In the genomic region with DNA sequence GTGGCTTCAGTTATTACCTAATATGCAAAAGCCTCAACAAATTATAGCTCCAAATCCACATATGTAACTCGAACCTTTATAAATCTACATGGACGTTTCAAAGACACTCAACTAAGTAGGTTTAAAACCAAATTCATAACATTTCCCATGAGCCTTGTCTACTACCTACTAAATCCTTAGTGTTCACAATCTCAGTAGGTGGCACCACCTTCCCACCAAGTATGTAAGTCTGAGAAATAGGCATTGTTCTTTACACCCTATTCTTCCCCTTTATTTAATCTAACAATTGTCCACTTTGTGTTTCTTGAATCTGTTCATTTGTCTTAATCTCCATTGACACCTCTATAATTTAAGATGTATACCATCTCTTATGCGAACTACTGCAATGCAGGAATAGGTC, we compare ENCODE assay signal across 23 cellular contexts.
"Had no signal": no experiment of that assay in that cellular context is flagged by ENCODE, and none has a peak within 500 bp of the region (broad histone marks: within the 10 kb centered on the region; RNA-seq: fewer than 3 reads in every experiment).

No MANE protein-coding gene starts in this region.

- DNase-seq: activated CD4-positive, alpha-beta T cell treated with anti-CD3 and anti-CD28 coated beads, Interleukin-2, amount 50 U/mL, for 1 hour; activated CD8-positive, alpha-beta memory T cell treated with anti-CD3 and anti-CD28 coated beads for 24 hours; activated CD8-positive, alpha-beta memory T cell treated with anti-CD3 and anti-CD28 coated beads, Interleukin-2, amount 50 U/mL, for 48 hours; activated gamma-delta T cell; adrenal gland; cerebellar nuclear complex; cortex of kidney; effector CD4-positive, alpha-beta T cell; heart left ventricle; left lung; mammary epithelial cell; nephron progenitor cell; nucleus accumbens; stimulated activated CD4-positive, alpha-beta T cell treated with anti-CD3 and anti-CD28 coated beads, Interleukin-4, amount 100 ng/mL, for 4 hours; stimulated activated naive B cell treated with anti-CD40 and anti-IgM and Interleukin-4, amounts not matched to agents 10 μg/mL and 1 μg/mL and 100 μg/mL, for 72 hours had no signal

- H3K4me2 ChIP-seq: smooth muscle cell had no signal

- ATAC-seq: activated CD4-positive, CD25-positive, alpha-beta regulatory T cell treated with anti-CD3 and anti-CD28 coated beads, Interleukin-2, amount 50 U/mL, for 24 hours; activated naive CD4-positive, alpha-beta T cell treated with anti-CD3 and anti-CD28 coated beads, Interleukin-2, amount 50 U/mL, for 72 hours; gastroesophageal sphincter; heart left ventricle; left lung; sciatic nerve; stimulated activated naive B cell treated with anti-CD40 and anti-IgM and Interleukin-4, amounts not matched to agents 10 μg/mL and 1 μg/mL and 100 μg/mL, for 72 hours had no signal

- H3K4me1 ChIP-seq: breast epithelium had no signal

- H3K36me3 ChIP-seq: adrenal gland, breast epithelium, gastroesophageal sphincter, left lung, thoracic aorta, upper lobe of left lung had no signal

- H3K27me3 ChIP-seq: adrenal gland, breast epithelium, gastroesophageal sphincter, heart left ventricle, left lung, upper lobe of left lung had no signal

- H3K27ac ChIP-seq: adrenal gland, breast epithelium, gastroesophageal sphincter, heart left ventricle, left lung, thoracic aorta, upper lobe of left lung had no signal

- H3K4me3 ChIP-seq: adrenal gland, breast epithelium, gastroesophageal sphincter, heart left ventricle, left lung, smooth muscle cell, thoracic aorta, upper lobe of left lung had no signal

- H3K9me3 ChIP-seq: adrenal gland, breast epithelium, gastroesophageal sphincter, heart left ventricle, left lung, thoracic aorta, upper lobe of left lung had no signal
